9 cellular contexts compared by ENCODE assay signal in the genomic region with DNA sequence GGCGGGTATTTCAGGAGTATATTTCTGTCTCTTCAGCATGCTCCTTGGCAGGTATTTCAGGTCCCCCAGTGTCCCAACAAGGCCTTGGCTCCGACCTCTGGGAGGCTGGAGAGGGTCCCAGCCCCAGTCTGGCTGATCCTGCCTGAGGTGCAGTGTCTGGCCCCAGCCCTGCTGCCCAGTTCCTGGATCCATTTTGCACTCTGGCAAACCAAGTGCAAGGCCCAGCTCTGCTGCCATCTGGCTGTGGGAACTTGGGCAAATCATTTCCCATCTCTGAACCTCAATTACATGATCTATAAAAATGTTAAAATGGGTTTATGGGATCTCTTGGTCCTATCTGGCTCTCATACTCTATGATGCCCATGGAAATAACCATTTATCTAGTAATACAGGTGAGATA.
DNase-seq lines count a peak whose midpoint lies in the region; ATAC-seq and TF ChIP-seq lines count a peak whose summit lies in the region.
"Had no signal": no experiment of that assay in that cellular context is flagged by ENCODE, and none has a peak within 500 bp of the region (broad histone marks: within the 10 kb centered on the region; RNA-seq: fewer than 3 reads in every experiment).

No MANE protein-coding gene starts in this region.

- no peaks in the 10 kb centered on the region for H3K9me3 ChIP-seq in testis
- no peaks in the 10 kb centered on the region for H3K9me3 ChIP-seq in naive thymus-derived CD4-positive, alpha-beta T cell (ENCODE audit: control insufficient read depth in 2 of 3, low read length in 3 of 3)

- peaks cover 0 to 17% (median 0%) of the 10 kb centered on the region in 5 donors for H3K27me3 Mint-ChIP-seq in naive thymus-derived CD4-positive, alpha-beta T cell

- POLR2A ChIA-PET in naive thymus-derived CD4-positive, alpha-beta T cell (lab: Charles Lee) = no interaction called here

- DNase-seq in DMS53 treated with DMSO at 0.1 percent for 48 hours (lab: John Stamatoyannopoulos, UW; ENCODE audit: unreplicated experiment) (peak; percentile 32), M059J (ENCODE audit: low read depth) (peak; percentile 20), brain microvascular endothelial cell (peak; percentile 9), myocyte (ENCODE audit: low read depth) (peak; percentile 26), testis (no peak), NCI-H2029 treated with DMSO at 0.1 percent for 48 hours (lab: John Stamatoyannopoulos, UW) (no peak)
- no peak for DNase-seq in naive thymus-derived CD4-positive, alpha-beta T cell
- DNase-seq: stimulated activated naive CD4-positive, alpha-beta T cell treated with Interleukin-2 at 50 U/mL for 16 hours had no signal

- in situ Hi-C loops in brain microvascular endothelial cell (cut with HindIII; ENCODE audit: low pct_ligation_motif_present, low sequenced_read_pairs) = no loop called here

- H3K9me3 Mint-ChIP-seq in naive thymus-derived CD4-positive, alpha-beta T cell = no peaks in the 10 kb centered on the region

- no peaks in the 10 kb centered on the region for H3K36me3 Mint-ChIP-seq in naive thymus-derived CD4-positive, alpha-beta T cell

- peaks cover 27% of the 10 kb centered on the region for H3K4me1 ChIP-seq in testis
- H3K4me1 ChIP-seq in naive thymus-derived CD4-positive, alpha-beta T cell (ENCODE audit: control insufficient read depth in 2 of 2, insufficient read depth in 2 of 2, low read length in 2 of 2) = no peaks in the 10 kb centered on the region

- TF ChIP-seq POLR2A in testis (IDR thresholded peaks at IDR 0.05) = no peak

- TF ChIP-seq CTCF in brain microvascular endothelial cell (IDR thresholded peaks at IDR 0.05; ENCODE audit: low read depth, low read length, missing control alignments) (peak; percentile 76), testis (IDR thresholded peaks at IDR 0.05) (no peak)

- H3K27ac Mint-ChIP-seq in naive thymus-derived CD4-positive, alpha-beta T cell = no peak overlapping the region

- H3K4me3 Mint-ChIP-seq in naive thymus-derived CD4-positive, alpha-beta T cell = no peak overlapping the region

- H3K36me3 ChIP-seq in brain microvascular endothelial cell (replicated peaks) = no peaks in the 10 kb centered on the region
- no peaks in the 10 kb centered on the region for H3K36me3 ChIP-seq in testis (ENCODE audit: low read depth, missing control alignments)
- H3K36me3 ChIP-seq in naive thymus-derived CD4-positive, alpha-beta T cell (ENCODE audit: control insufficient read depth in 2 of 3, insufficient read depth in 3 of 3, low read length in 3 of 3) = no peaks in the 10 kb centered on the region

- H3K4me1 Mint-ChIP-seq in naive thymus-derived CD4-positive, alpha-beta T cell = peaks cover 0 to 8% (median 0%) of the 10 kb centered on the region in 7 donors

- CTCF ChIA-PET in naive thymus-derived CD4-positive, alpha-beta T cell (lab: Charles Lee) = no interaction called here

- no peak overlapping the region for H3K27ac ChIP-seq in brain microvascular endothelial cell
- H3K27ac ChIP-seq in testis = no peak overlapping the region
- no peak overlapping the region for H3K27ac ChIP-seq in naive thymus-derived CD4-positive, alpha-beta T cell (ENCODE audit: low read depth, low read length)

- no peak for ATAC-seq in naive thymus-derived CD4-positive, alpha-beta T cell
- ATAC-seq in HG03354 (IDR thresholded peaks at IDR 0.05; ENCODE audit: poor library complexity, severe bottlenecking, unreplicated experiment) = no peak

- intact Hi-C loops in testis (cut with DNase I; ENCODE audit: low total_unique reads) = no loop called here
- intact Hi-C loops in naive thymus-derived CD4-positive, alpha-beta T cell (cut with micrococcal nuclease) = no loop called here

- no peak overlapping the region for H3K4me3 ChIP-seq in brain microvascular endothelial cell (ENCODE audit: low read depth, low read length)
- H3K4me3 ChIP-seq in testis = no peak overlapping the region
- no peak overlapping the region for H3K4me3 ChIP-seq in naive thymus-derived CD4-positive, alpha-beta T cell (ENCODE audit: low read length)

- H3K27me3 ChIP-seq in brain microvascular endothelial cell (replicated peaks) (peaks cover 3% of the 10 kb centered on the region), testis (no peaks in the 10 kb centered on the region)
- no peaks in the 10 kb centered on the region for H3K27me3 ChIP-seq in naive thymus-derived CD4-positive, alpha-beta T cell (ENCODE audit: control insufficient read depth in 2 of 2, insufficient read depth in 2 of 2, low read length in 2 of 2)

- 55 to 97% methylated on average over 2 of the region's 2 CpGs for WGBS in testis, 2 donors

Comparison
In these comparisons a context has a peak if more than half of its experiments do, and no peak if none do; other contexts are left out.
1. DNase-seq: peak in DMS53 treated with DMSO at 0.1 percent for 48 hours (single experiment), M059J (single experiment), brain microvascular endothelial cell (single experiment) and myocyte (single experiment); none in testis (single experiment), naive thymus-derived CD4-positive, alpha-beta T cell (0 of 9) and NCI-H2029 treated with DMSO at 0.1 percent for 48 hours (single experiment).